8 cellular contexts compared by ENCODE assay signal in the genomic region with DNA sequence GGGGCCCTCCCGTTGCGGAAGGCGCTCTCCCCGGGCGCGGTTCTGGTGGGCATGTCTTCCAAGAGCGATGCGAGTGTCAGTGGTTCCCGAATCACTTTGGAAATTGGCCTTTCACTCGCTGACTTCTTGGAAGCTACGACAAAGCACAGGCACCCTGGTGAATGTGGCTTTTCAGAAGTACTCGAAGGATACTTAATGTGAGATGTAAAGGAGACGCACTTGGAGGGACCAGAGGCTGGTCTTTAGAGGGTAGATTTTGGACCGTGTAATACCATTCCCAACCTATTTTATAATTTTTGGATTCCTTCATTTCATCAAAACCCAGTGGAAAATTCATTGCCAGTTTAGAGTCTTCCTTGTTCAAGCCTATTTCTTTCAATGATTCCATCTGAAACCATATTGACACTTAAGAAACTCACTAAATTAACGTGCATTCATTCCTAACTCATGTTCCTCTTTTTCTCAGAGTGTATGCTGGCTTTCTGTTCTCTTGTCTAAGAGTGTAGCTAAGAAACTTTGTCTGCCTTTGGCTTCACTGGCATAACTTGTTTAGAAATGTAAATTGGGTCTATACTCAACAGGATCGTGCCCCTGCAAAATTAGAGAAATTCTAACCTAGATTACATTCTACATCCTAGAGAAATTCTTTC. TPM values are rescaled to one million over a fixed set of nuclear protein-coding genes. Genes with fewer than 3 reads are reported as not detected.
DNase-seq lines count a peak whose midpoint lies in the region; ATAC-seq and TF ChIP-seq lines count a peak whose summit lies in the region.

No MANE protein-coding gene starts in this region.

- H3K4ac ChIP-seq in mesenchymal stem cell (ENCODE audit: low read depth in 1 of 2, low read length in 2 of 2): peak overlapping the region in 1 of 2 experiments; percentile 74

- H4K8ac ChIP-seq in mesenchymal stem cell (ENCODE audit: low read length): peak overlapping the region; percentile 71

- peak overlapping the region; percentile 81 for H2AFZ ChIP-seq in mesenchymal stem cell (ENCODE audit: low read depth, low read length)

- peak overlapping the region; percentile 74 for H3K4me2 ChIP-seq in mesenchymal stem cell (ENCODE audit: low read length, poor library complexity, severe bottlenecking)

- peak overlapping the region; percentile 72 for H3K9ac ChIP-seq in NT2/D1 (ENCODE audit: insufficient read length, low read depth)
- peak overlapping the region; percentile 90 for H3K9ac ChIP-seq in mesenchymal stem cell (ENCODE audit: low read length)

- H3K9me3 ChIP-seq in NT2/D1 (ENCODE audit: insufficient read depth, low read length) (no peaks in the 10 kb centered on the region), mesenchymal stem cell (ENCODE audit: control insufficient read depth, low read length) (no peaks in the 10 kb centered on the region)

- no peak overlapping the region for H2AK5ac ChIP-seq in mesenchymal stem cell (ENCODE audit: low read length, severe bottlenecking)

- peak; percentile 28 for ATAC-seq in HG02588 (IDR thresholded peaks at IDR 0.05; ENCODE audit: unreplicated experiment)

- no peak overlapping the region for H2BK12ac ChIP-seq in mesenchymal stem cell (ENCODE audit: low read length in 2 of 2)

- H4K91ac ChIP-seq in mesenchymal stem cell (ENCODE audit: low read length): no peak overlapping the region

- H2BK15ac ChIP-seq in mesenchymal stem cell (ENCODE audit: low read depth, poor library complexity, severe bottlenecking): no peak overlapping the region

- no peak overlapping the region for H3K23ac ChIP-seq in mesenchymal stem cell (ENCODE audit: low read length in 2 of 2)

- H3K27me3 ChIP-seq in NT2/D1 (ENCODE audit: insufficient read depth, insufficient read length) (peaks cover 16% of the 10 kb centered on the region), mesenchymal stem cell (ENCODE audit: control insufficient read depth in 1 of 2, insufficient read depth in 1 of 2, low read length in 2 of 2) (no peaks in the 10 kb centered on the region)

- TF ChIP-seq CTCF in chondrocyte (IDR thresholded peaks at IDR 0.05): no peak

- WGBS in mesenchymal stem cell: 10% methylated on average over 13 of the region's 16 CpGs
- WGBS in urinary bladder: 8% methylated on average over 16 of the region's 16 CpGs

- peak overlapping the region; percentile 68 for H3K27ac Mint-ChIP-seq in chondrocyte (ENCODE audit: unreplicated experiment)

- H3K36me3 ChIP-seq in NT2/D1 (ENCODE audit: insufficient read depth, insufficient read length, low read length) (peaks cover 4% of the 10 kb centered on the region), mesenchymal stem cell (ENCODE audit: control insufficient read depth in 1 of 2, insufficient read depth in 2 of 2, low read depth in 1 of 2, low read length in 2 of 2) (peaks cover 0 to 12% of the 10 kb centered on the region in 2 experiments), urinary bladder (ENCODE audit: insufficient read depth) (no peaks in the 10 kb centered on the region)

- H3K4me1 ChIP-seq in NT2/D1 (ENCODE audit: insufficient read depth, insufficient read length) (no peaks in the 10 kb centered on the region), mesenchymal stem cell (ENCODE audit: control insufficient read depth, insufficient read depth, low read depth, low read length) (peaks cover 4% of the 10 kb centered on the region), urinary bladder (ENCODE audit: insufficient read depth) (no peaks in the 10 kb centered on the region)

- H2BK5ac ChIP-seq in mesenchymal stem cell (ENCODE audit: low read depth, low read length, poor library complexity, severe bottlenecking): no peak overlapping the region

- peak overlapping the region; percentile 73 for H3K4me3 ChIP-seq in NT2/D1 (ENCODE audit: insufficient read length, low read depth)
- peak overlapping the region; percentile 92 to 97 for H3K4me3 ChIP-seq in mesenchymal stem cell (ENCODE audit: insufficient read depth in 1 of 2, low read depth in 1 of 2, low read length in 2 of 2)
- peak overlapping the region; percentile 99 for H3K4me3 ChIP-seq in urinary bladder (ENCODE audit: low read depth, low read length)

- H3K4me1 Mint-ChIP-seq in chondrocyte (ENCODE audit: low read depth): peaks cover 16% of the 10 kb centered on the region

- H3K79me1 ChIP-seq in mesenchymal stem cell (replicated peaks; ENCODE audit: low read length, poor library complexity, severe bottlenecking): peaks cover 5% of the 10 kb centered on the region

- H2BK120ac ChIP-seq in mesenchymal stem cell (ENCODE audit: low read depth, low read length): no peak overlapping the region

- peak overlapping the region in 1 of 2 experiments; percentile 5 for H3K18ac ChIP-seq in mesenchymal stem cell (ENCODE audit: low read depth in 1 of 2, low read length in 2 of 2)

- H3K4me3 Mint-ChIP-seq in chondrocyte (ENCODE audit: unreplicated experiment): peak overlapping the region; percentile 88

- no peak overlapping the region for H3K27ac ChIP-seq in mesenchymal stem cell (ENCODE audit: low read length, poor library complexity, severe bottlenecking)
- peak overlapping the region; percentile 56 for H3K27ac ChIP-seq in urinary bladder (ENCODE audit: low read depth)

- DNase-seq in NCI-H748 (lab: John Stamatoyannopoulos, UW; ENCODE audit: unreplicated experiment) (peak; percentile 68), NCI-H748 treated with DMSO at 0.1 percent for 48 hours (lab: John Stamatoyannopoulos, UW) (no peak), NT2/D1 (ENCODE audit: low read depth, low spot score) (no peak), chondrocyte (ENCODE audit: low spot score) (no peak), mesenchymal stem cell (no peak), 8988T (no peak)

- no peaks in the 10 kb centered on the region for H3K9me3 Mint-ChIP-seq in chondrocyte (ENCODE audit: low read depth)

- H3K36me3 Mint-ChIP-seq in chondrocyte (ENCODE audit: low read depth): peaks cover 1% of the 10 kb centered on the region

- no peak overlapping the region for H3K14ac ChIP-seq in mesenchymal stem cell (ENCODE audit: low read length in 2 of 2)

- no peaks in the 10 kb centered on the region for H3K27me3 Mint-ChIP-seq in chondrocyte (ENCODE audit: low read depth)

RNA-seq across cellular contexts. Expression of a gene that starts 0.6 kb away (rescaled TPM):
- 24.1 to 28.9 TPM (median 25.0 TPM) in 3 replicates for total RNA-seq in chondrocyte
- 19.9 TPM for polyA plus RNA-seq in mesenchymal stem cell (2013, experiment 1 of 2)
- 19.5 TPM for polyA plus RNA-seq in mesenchymal stem cell (2013, experiment 2 of 2)
- 29.4 TPM for total RNA-seq in urinary bladder
- 17.2 TPM for polyA plus RNA-seq in urinary bladder

RNA-seq across cellular contexts. Expression of a gene that starts 17.2 kb away (rescaled TPM):
- not detected in 3 replicates for total RNA-seq in chondrocyte
- not detected for polyA plus RNA-seq in mesenchymal stem cell (2013, experiment 1 of 2)
- not detected for polyA plus RNA-seq in mesenchymal stem cell (2013, experiment 2 of 2)
- total RNA-seq in urinary bladder: not detected
- polyA plus RNA-seq in urinary bladder: not detected
